Comparison of ENCODE assay signal across 18 cellular contexts in genomic region chr4:22670953-22671352, GRCh38. TPM values are rescaled to one million over a fixed set of nuclear protein-coding genes. Genes with fewer than 3 reads are reported as not detected.
A peak's percentile ranks its signal among the peaks of the same experiment; 100 is the strongest.
DNase-seq lines count a peak whose midpoint lies in the region; ATAC-seq and TF ChIP-seq lines count a peak whose summit lies in the region.
"Had no signal": no experiment of that assay in that cellular context is flagged by ENCODE, and none has a peak within 500 bp of the region (broad histone marks: within the 10 kb centered on the region; RNA-seq: fewer than 3 reads in every experiment).

No MANE protein-coding gene starts in this region.

- no peaks in the 10 kb centered on the region for H3K27me3 Mint-ChIP-seq in chondrocyte (ENCODE audit: low read depth)
- H3K27me3 Mint-ChIP-seq: activated B cell treated with CpG ODN at 0.5 μM for 24 hours; central memory CD8-positive, alpha-beta T cell; effector memory CD8-positive, alpha-beta T cell had no signal

- H3K27me3 ChIP-seq in HAP-1 (ENCODE audit: low read depth): peaks cover 9% of the 10 kb centered on the region; the same call in 1 of the 2 replicates
- H3K27me3 ChIP-seq: MG63, sigmoid colon, suprapubic skin had no signal

- no peak overlapping the region for H3K4me3 Mint-ChIP-seq in chondrocyte (ENCODE audit: unreplicated experiment)
- H3K4me3 Mint-ChIP-seq: activated B cell treated with CpG ODN at 0.5 μM for 24 hours; central memory CD8-positive, alpha-beta T cell; effector memory CD8-positive, alpha-beta T cell had no signal

- no peak for DNase-seq in activated naive CD4-positive, alpha-beta T cell treated with anti-CD3 and anti-CD28 coated beads, Interleukin-2, amount 50 U/mL, for 72 hours (ENCODE audit: low spot score in 2 of 2)
- no peak for DNase-seq in activated naive CD4-positive, alpha-beta T cell (lab: John Stamatoyannopoulos, UW)
- DNase-seq in OCI-M1 (lab: John Stamatoyannopoulos, UW): peak; percentile 78
- DNase-seq in chondrocyte (ENCODE audit: low spot score): no peak
- DNase-seq in non-pigmented ciliary epithelial cell (ENCODE audit: low read depth): peak; percentile 26
- DNase-seq in HAP-1 (ENCODE audit: low spot score in 2 of 2): no peak
- DNase-seq in NCI-H1694 (lab: John Stamatoyannopoulos, UW): no peak
- no peak for DNase-seq in dermis blood vessel endothelial cell
- DNase-seq: activated B cell treated with CpG ODN at 0.5 μM for 24 hours; activated naive CD4-positive, alpha-beta T cell treated with anti-CD3 and anti-CD28 coated beads, Interleukin-2, amount 50 U/mL, for 16 hours; effector memory CD8-positive, alpha-beta T cell; MG63; NCI-H146; sigmoid colon had no signal

- no peak overlapping the region for H3K27ac Mint-ChIP-seq in activated naive CD4-positive, alpha-beta T cell treated with anti-CD3 and anti-CD28 coated beads, Interleukin-2, amount 50 U/mL, for 72 hours
- H3K27ac Mint-ChIP-seq in chondrocyte (ENCODE audit: unreplicated experiment): peak overlapping the region; percentile 85
- H3K27ac Mint-ChIP-seq: activated B cell treated with CpG ODN at 0.5 μM for 24 hours; effector memory CD8-positive, alpha-beta T cell had no signal

- no peak for TF ChIP-seq CTCF in chondrocyte (IDR thresholded peaks at IDR 0.05)

- peaks cover 0 to 5% of the 10 kb centered on the region in 2 donors for H3K36me3 Mint-ChIP-seq in activated naive CD4-positive, alpha-beta T cell treated with anti-CD3 and anti-CD28 coated beads, Interleukin-2, amount 50 U/mL, for 72 hours
- no peaks in the 10 kb centered on the region for H3K36me3 Mint-ChIP-seq in chondrocyte (ENCODE audit: low read depth)

- H3K4me3 ChIP-seq in HAP-1: no peak overlapping the region
- H3K4me3 ChIP-seq: MG63, sigmoid colon, suprapubic skin had no signal

- H3K4me1 ChIP-seq in HAP-1: no peaks in the 10 kb centered on the region
- H3K4me1 ChIP-seq: suprapubic skin had no signal

- peaks cover 0 to 3% of the 10 kb centered on the region in 2 donors for H3K9me3 Mint-ChIP-seq in activated naive CD4-positive, alpha-beta T cell treated with anti-CD3 and anti-CD28 coated beads, Interleukin-2, amount 50 U/mL, for 72 hours
- no peaks in the 10 kb centered on the region for H3K9me3 Mint-ChIP-seq in chondrocyte (ENCODE audit: low read depth)
- H3K9me3 Mint-ChIP-seq: activated B cell treated with CpG ODN at 0.5 μM for 24 hours; central memory CD8-positive, alpha-beta T cell had no signal

- H3K4me1 Mint-ChIP-seq in chondrocyte (ENCODE audit: low read depth): peaks cover 58% of the 10 kb centered on the region

- H3K9me3 ChIP-seq in HAP-1: no peaks in the 10 kb centered on the region
- H3K9me3 ChIP-seq: MG63, sigmoid colon, suprapubic skin had no signal

- ATAC-seq in activated naive CD4-positive, alpha-beta T cell treated with anti-CD3 and anti-CD28 coated beads, Interleukin-2, amount 50 U/mL, for 72 hours: peak; percentile 85 to 93
- ATAC-seq: effector memory CD8-positive, alpha-beta T cell had no signal

- in situ Hi-C loops in HAP-1 (cut with MboI; ENCODE audit: low sequenced_read_pairs): no loop called here

- no peaks in the 10 kb centered on the region for H3K36me3 ChIP-seq in HAP-1 (replicated peaks)
- H3K36me3 ChIP-seq: MG63, sigmoid colon, suprapubic skin had no signal

RNA-seq across cellular contexts. Expression of gene GBA3, which starts 21.8 kb away (rescaled TPM):
- not detected for total RNA-seq in activated naive CD4-positive, alpha-beta T cell treated with anti-CD3 and anti-CD28 coated beads, Interleukin-2, amount 50 U/mL, for 72 hours
- not detected in 3 replicates for total RNA-seq in chondrocyte
- not detected in 2 replicates for total RNA-seq in dermis blood vessel endothelial cell
- total RNA-seq: activated B cell treated with CpG ODN at 0.5 μM for 24 hours; osteocyte; T-helper 1 cell treated with Interleukin-12 subunit alpha and Interleukin-12 subunit beta and Interleukin-4 antibody, amounts not matched to agents 30 ng/mL and 1 ng/mL, for 36 hours had no signal

Comparison
In these comparisons a context has a peak if more than half of its experiments do, and no peak if none do; other contexts are left out.
1. DNase-seq: peak in OCI-M1 (single experiment) and non-pigmented ciliary epithelial cell (single experiment); none in activated naive CD4-positive, alpha-beta T cell treated with anti-CD3 and anti-CD28 coated beads, Interleukin-2, amount 50 U/mL, for 72 hours (0 of 2), activated naive CD4-positive, alpha-beta T cell (0 of 4), chondrocyte (single experiment), HAP-1 (0 of 2), NCI-H1694 (single experiment) and dermis blood vessel endothelial cell (single experiment).